20 cellular contexts compared by ENCODE assay signal in genomic region chr5:154587123-154587725, GRCh38.
DNase-seq lines count a peak whose midpoint lies in the region; ATAC-seq, FAIRE-seq and TF ChIP-seq lines count a peak whose summit lies in the region.
"Had no signal": no experiment of that assay in that cellular context is flagged by ENCODE, and none has a peak within 500 bp of the region (broad histone marks: within the 10 kb centered on the region; RNA-seq: fewer than 3 reads in every experiment).

No MANE protein-coding gene starts in this region.

- H3K4me3 ChIP-seq in K562 (no peak overlapping the region), lung (no peak overlapping the region), upper lobe of left lung (no peak overlapping the region), coronary artery (no peak overlapping the region)
- H3K4me3 ChIP-seq: GM12878 had no signal

- TF ChIP-seq EP300 in K562 (IDR thresholded peaks at IDR 0.05; ENCODE audit: low read length) = no peak
- no peak for TF ChIP-seq EP300 in upper lobe of left lung (IDR thresholded peaks at IDR 0.05)

- H3K4me2 ChIP-seq in K562 (ENCODE audit: insufficient read depth, low read length) = no peak overlapping the region

- POLR2A ChIA-PET in K562 (lab: Yijun Ruan, JAX) = no interaction called here

- intact Hi-C loops in K562 (cut with micrococcal nuclease) = no loop called here

- H3K27ac ChIP-seq in K562 (ENCODE audit: extremely low read depth, low read depth, low read length) (no peak overlapping the region), lung (ENCODE audit: low read depth in 1 of 2, low read length in 1 of 2) (peak overlapping the region in 1 of 2 donors; percentile 17), upper lobe of left lung (peak overlapping the region in 3 of 4 donors; percentile 27 to 74 (median 73)), coronary artery (no peak overlapping the region)
- H3K27ac ChIP-seq: 22Rv1, RWPE1 had no signal

- no peak overlapping the region for H2AFZ ChIP-seq in K562 (ENCODE audit: low read depth, low read length)

- no TSS peak for BruUV-seq in K562 (replicated peaks; lab: Mats Ljungman, UMichigan)

- H3K27me3 ChIP-seq in K562 (ENCODE audit: control insufficient read depth in 2 of 2, insufficient read depth in 2 of 2, low read length in 2 of 2) (peaks cover 30 to 50% of the 10 kb centered on the region in 2 experiments), lung (ENCODE audit: control insufficient read depth, insufficient read depth) (no peaks in the 10 kb centered on the region), upper lobe of left lung (no peaks in the 10 kb centered on the region)

- peaks cover 3% of the 10 kb centered on the region for H3K9me1 ChIP-seq in K562 (ENCODE audit: control insufficient read depth, insufficient read depth, low read length)

- H3K4me1 ChIP-seq in K562 (replicated peaks in 1 of 2; ENCODE audit: control insufficient read depth in 2 of 2, insufficient read depth in 2 of 2, low read length in 2 of 2) = no peaks in the 10 kb centered on the region
- peaks cover 0 to 5% of the 10 kb centered on the region in 2 donors for H3K4me1 ChIP-seq in lung (ENCODE audit: control insufficient read depth in 2 of 2, insufficient read depth in 2 of 2, low read length in 2 of 2)
- H3K4me1 ChIP-seq in upper lobe of left lung = peaks cover 0 to 12% (median 7%) of the 10 kb centered on the region in 4 donors

- WGBS in K562 (ENCODE audit: insufficient coverage, low coverage, missing lambda C conversion rate) = 0% methylated on average over 6 of the region's 6 CpGs
- WGBS in lung, 2 donors = 57 to 71% methylated on average over 6 of the region's 6 CpGs
- WGBS in upper lobe of left lung, 2 donors = 60 to 63% methylated on average over 6 of the region's 6 CpGs

- H3K9me3 ChIP-seq in K562 (replicated peaks; ENCODE audit: control insufficient read depth, insufficient read depth, low read depth, low read length) = no peaks in the 10 kb centered on the region
- no peaks in the 10 kb centered on the region for H3K9me3 ChIP-seq in lung (ENCODE audit: control insufficient read depth in 2 of 2, insufficient read depth in 1 of 2, low read length in 1 of 2)
- H3K9me3 ChIP-seq in upper lobe of left lung = no peaks in the 10 kb centered on the region

- CTCF ChIA-PET in K562 (lab: Yijun Ruan, JAX; ENCODE audit: low intra/inter-chr PET ratio) = no interaction called here

- no peaks in the 10 kb centered on the region for H3K79me2 ChIP-seq in K562 (ENCODE audit: control insufficient read depth, insufficient read depth, low read length)

- no peak for TF ChIP-seq POLR2A in K562 (conservative IDR thresholded peaks at IDR 0.05)
- no peak for TF ChIP-seq POLR2A in upper lobe of left lung (IDR thresholded peaks at IDR 0.05)

- DNase-seq in DMS53 (lab: John Stamatoyannopoulos, UW) (peak; percentile 20), DMS53 treated with DMSO at 0.1 percent for 48 hours (lab: John Stamatoyannopoulos, UW; ENCODE audit: unreplicated experiment) (no peak), K562 (ENCODE audit: extremely low read depth in 1 of 4, low spot score in 3 of 4) (no peak), lung (ENCODE audit: low spot score) (peak; percentile 42), upper lobe of left lung (no peak), coronary artery (ENCODE audit: low spot score) (no peak)
- no peak for DNase-seq in stimulated activated CD4-positive, alpha-beta T cell treated with anti-CD3 and anti-CD28 coated beads, Interleukin-1b, Interleukin-23, amount 100 ng/mL, for 48 hours
- DNase-seq: CD4-positive, alpha-beta memory T cell; GDM1; GOT3; HFFc6; MV-4-11; NCI-H1930; NCI-H2171; NCI-H748 treated with DMSO at 0.1 percent for 48 hours; OCI-M1 had no signal

- 0 out of 2 replicates have a peak, but pooled peaks cover 11% of the 10 kb centered on the region for H4K20me1 ChIP-seq in K562 (replicated peaks; ENCODE audit: control insufficient read depth, insufficient read depth, low read length)

- FAIRE-seq in K562 (lab: Jason Lieb, UNC) = no peak
- FAIRE-seq: GM12878 had no signal

- in situ Hi-C loops in K562 (cut with MboI) = no loop called here

- no peak overlapping the region for H3K9ac ChIP-seq in K562 (ENCODE audit: insufficient read depth in 1 of 2, low read depth in 2 of 2, low read length in 2 of 2)

- TF ChIP-seq RAD21 in K562 (CRISPR knock-in tag; conservative IDR thresholded peaks at IDR 0.05 in 1 of 2, IDR thresholded peaks at IDR 0.05 in 1 of 2) = no peak

- H3K36me3 ChIP-seq in K562 (ENCODE audit: control insufficient read depth, insufficient read depth, low read length) (no peaks in the 10 kb centered on the region), lung (ENCODE audit: control insufficient read depth in 2 of 2, insufficient read depth in 2 of 2, low read length in 2 of 2) (no peaks in the 10 kb centered on the region), upper lobe of left lung (no peaks in the 10 kb centered on the region)

- TF ChIP-seq CTCF in K562 (IDR thresholded peaks at IDR 0.05 in 2 of 3, conservative IDR thresholded peaks at IDR 0.05 in 1 of 3; ENCODE audit: insufficient read depth in 2 of 3, low read depth in 1 of 3, low read length in 3 of 3) = no peak
- TF ChIP-seq CTCF in lung (IDR thresholded peaks at IDR 0.05; ENCODE audit: control extremely low read depth, extremely low read depth) = no peak
- TF ChIP-seq CTCF in upper lobe of left lung (IDR thresholded peaks at IDR 0.05) = no peak
- no peak for TF ChIP-seq CTCF in coronary artery (IDR thresholded peaks at IDR 0.05)

- ATAC-seq in K562 = no peak
- no peak for ATAC-seq in lung (ENCODE audit: insufficient read depth, low FRiP score)
- no peak for ATAC-seq in upper lobe of left lung (ENCODE audit: low FRiP score in 2 of 2)
- no peak for ATAC-seq in GM21786 (IDR thresholded peaks at IDR 0.05; ENCODE audit: unreplicated experiment)
- ATAC-seq: GM12878 had no signal

TF ChIP-seq in K562, 482 proteins besides CTCF, POLR2A, EP300 and RAD21:
- peak; percentile 57 for TF ChIP-seq ZNF512 (tag; IDR thresholded peaks at IDR 0.05)
- TF ChIP-seq CREB1 (IDR thresholded peaks at IDR 0.05) = no peak
- no peak for TF ChIP-seq CREB1 (CRISPR knock-in tag; IDR thresholded peaks at IDR 0.05)

Comparison
In these comparisons a context has a peak if more than half of its experiments do, and no peak if none do; other contexts are left out.
1. DNase-seq: peak in DMS53 (single experiment) and lung (single experiment); none in DMS53 treated with DMSO at 0.1 percent for 48 hours (single experiment), K562 (0 of 4), upper lobe of left lung (0 of 2), coronary artery (single experiment) and stimulated activated CD4-positive, alpha-beta T cell treated with anti-CD3 and anti-CD28 coated beads, Interleukin-1b, Interleukin-23, amount 100 ng/mL, for 48 hours (single experiment).
2. H3K27ac ChIP-seq: peak in upper lobe of left lung (3 of 4); none in K562 (single experiment) and coronary artery (0 of 2).